Comparison of ENCODE assay signal across 25 cellular contexts in the genomic region with DNA sequence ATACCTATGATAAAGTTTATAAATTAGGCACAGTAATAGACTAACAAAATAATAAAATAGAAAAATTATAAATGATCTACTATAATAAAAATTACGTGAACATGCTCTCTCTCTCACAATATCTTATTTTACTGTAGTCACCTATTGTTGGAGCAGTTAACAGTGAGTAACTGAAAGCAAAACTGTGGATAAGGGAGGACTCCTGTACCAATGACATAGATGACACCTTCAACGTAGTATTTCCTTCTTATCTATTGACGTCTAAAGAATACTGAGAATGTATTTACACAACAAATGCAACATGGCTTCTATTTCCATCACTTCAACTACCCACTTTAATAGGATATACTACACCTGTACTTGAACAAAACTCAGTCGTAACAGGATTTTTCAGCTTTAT. TPM values are rescaled to one million over a fixed set of nuclear protein-coding genes. Genes with fewer than 3 reads are reported as not detected.
DNase-seq lines count a peak whose midpoint lies in the region; ATAC-seq, FAIRE-seq and TF ChIP-seq lines count a peak whose summit lies in the region.
"Had no signal": no experiment of that assay in that cellular context is flagged by ENCODE, and none has a peak within 500 bp of the region (broad histone marks: within the 10 kb centered on the region; RNA-seq: fewer than 3 reads in every experiment).

No MANE protein-coding gene starts in this region.

- no peak overlapping the region for H3K27ac Mint-ChIP-seq in CD4-positive, alpha-beta T cell
- no peak overlapping the region for H3K27ac Mint-ChIP-seq in CD8-positive, alpha-beta T cell
- H3K27ac Mint-ChIP-seq: B cell had no signal

- DNase-seq in CD4-positive, alpha-beta T cell, result no peak
- no peak for DNase-seq in CD8-positive, alpha-beta T cell
- DNase-seq in left lung, result no peak
- no peak for DNase-seq in posterior cingulate gyrus
- no peak for DNase-seq in OCI-M1 (lab: John Stamatoyannopoulos, UW)
- no peak for DNase-seq in ureter (ENCODE audit: low spot score)
- DNase-seq: COR-L47, GDM1, HCEC 1CT, NCI-H1048, NCI-H1417 treated with DMSO at 0.1 percent for 48 hours, NCI-H187, NCI-H2171 treated with DMSO at 0.1 percent for 48 hours, NCI-H345, NCI-H524, NCI-H748 treated with DMSO at 0.1 percent for 48 hours, PC-3, SK-N-SH, SW 1271 had no signal

- peaks cover 5% of the 10 kb centered on the region for H3K4me1 Mint-ChIP-seq in CD4-positive, alpha-beta T cell (ENCODE audit: low read depth)
- peaks cover 3% of the 10 kb centered on the region for H3K4me1 Mint-ChIP-seq in CD8-positive, alpha-beta T cell (ENCODE audit: low read depth)
- H3K4me1 Mint-ChIP-seq: B cell had no signal

- no peaks in the 10 kb centered on the region for H3K9me3 Mint-ChIP-seq in CD4-positive, alpha-beta T cell
- H3K9me3 Mint-ChIP-seq in CD8-positive, alpha-beta T cell, result no peaks in the 10 kb centered on the region

- peaks cover 80% of the 10 kb centered on the region for H3K36me3 Mint-ChIP-seq in CD4-positive, alpha-beta T cell (ENCODE audit: low read depth)
- peaks cover 52% of the 10 kb centered on the region for H3K36me3 Mint-ChIP-seq in CD8-positive, alpha-beta T cell

- POLR2A ChIA-PET in CD4-positive, alpha-beta T cell (lab: Charles Lee), result interaction anchor here (0.7 to 2.0 kb wide), 2 partner anchors 180 to 794 kb away, joined by 3 to 8 read pairs; a partner anchor contains a TSS
- POLR2A ChIA-PET in CD8-positive, alpha-beta T cell (lab: Charles Lee), result interaction anchor here (0.7 kb wide), 1 partner anchor 26 kb away, joined by 3 read pairs; no protein-coding TSS in a partner anchor

- no peak overlapping the region for H3K4me3 ChIP-seq in CD8-positive, alpha-beta T cell (ENCODE audit: low read depth, low read length)
- H3K4me3 ChIP-seq in left lung, result no peak overlapping the region
- H3K4me3 ChIP-seq: GM12878 had no signal

- H3K36me3 ChIP-seq in CD8-positive, alpha-beta T cell (ENCODE audit: insufficient read depth, low read length), result no peaks in the 10 kb centered on the region
- H3K36me3 ChIP-seq in left lung, result peaks cover 0 to 59% of the 10 kb centered on the region in 2 donors

- H3K27ac ChIP-seq in CD4-positive, alpha-beta T cell (ENCODE audit: low read depth, low read length), result no peak overlapping the region
- H3K27ac ChIP-seq in CD8-positive, alpha-beta T cell (ENCODE audit: low read depth, low read length), result no peak overlapping the region
- H3K27ac ChIP-seq in left lung, result peak overlapping the region in 1 of 2 donors; percentile 3
- H3K27ac ChIP-seq: C4-2B, KMS-11 had no signal

- H3K9me3 ChIP-seq in CD4-positive, alpha-beta T cell (ENCODE audit: control insufficient read depth, low read length), result no peaks in the 10 kb centered on the region
- no peaks in the 10 kb centered on the region for H3K9me3 ChIP-seq in CD8-positive, alpha-beta T cell (ENCODE audit: low read length)
- H3K9me3 ChIP-seq in left lung, result no peaks in the 10 kb centered on the region
- H3K9me3 ChIP-seq: SK-N-SH had no signal

- no peaks in the 10 kb centered on the region for H3K4me1 ChIP-seq in CD8-positive, alpha-beta T cell (ENCODE audit: insufficient read depth, low read length)
- H3K4me1 ChIP-seq in left lung, result peaks cover 13 to 14% of the 10 kb centered on the region in 2 donors

- peak; percentile 21 for ATAC-seq in CD4-positive, alpha-beta T cell (ENCODE audit: poor library complexity)
- peak; percentile 63 for ATAC-seq in CD8-positive, alpha-beta T cell
- ATAC-seq in left lung, result peak; percentile 21
- ATAC-seq: GM12878, PC-3 had no signal

- no peaks in the 10 kb centered on the region for H3K27me3 ChIP-seq in CD4-positive, alpha-beta T cell (ENCODE audit: control insufficient read depth, insufficient read depth, low read length)
- H3K27me3 ChIP-seq in CD8-positive, alpha-beta T cell (ENCODE audit: insufficient read depth, low read length), result no peaks in the 10 kb centered on the region
- no peaks in the 10 kb centered on the region for H3K27me3 ChIP-seq in left lung

- peak; percentile 20 for FAIRE-seq in TTC549 (lab: Jason Lieb, UNC)
- FAIRE-seq: GM12878, H1 had no signal

- no peaks in the 10 kb centered on the region for H3K27me3 Mint-ChIP-seq in CD4-positive, alpha-beta T cell
- H3K27me3 Mint-ChIP-seq in CD8-positive, alpha-beta T cell (ENCODE audit: low read depth), result no peaks in the 10 kb centered on the region

- no peak overlapping the region for H3K4me3 Mint-ChIP-seq in CD4-positive, alpha-beta T cell
- no peak overlapping the region for H3K4me3 Mint-ChIP-seq in CD8-positive, alpha-beta T cell
- H3K4me3 Mint-ChIP-seq: B cell had no signal

- CTCF ChIA-PET in CD4-positive, alpha-beta T cell (lab: Charles Lee), result no interaction called here
- CTCF ChIA-PET in CD8-positive, alpha-beta T cell (lab: Charles Lee), result interaction anchor here (0.7 to 3.8 kb wide), 2 partner anchors 10 to 16 kb away, joined by 3 to 26 read pairs; no protein-coding TSS in a partner anchor

- TF ChIP-seq CTCF in CD4-positive, alpha-beta T cell (IDR thresholded peaks at IDR 0.05), result no peak
- TF ChIP-seq CTCF in CD8-positive, alpha-beta T cell (IDR thresholded peaks at IDR 0.05), result no peak
- TF ChIP-seq CTCF in left lung (IDR thresholded peaks at IDR 0.05), result no peak

- intact Hi-C loops in CD4-positive, alpha-beta T cell (cut with DNase I, micrococcal nuclease), result no loop called here
- intact Hi-C loops in CD8-positive, alpha-beta T cell (cut with DNase I, micrococcal nuclease), result no loop called here
- intact Hi-C loops in left lung (cut with DNase I) (no loop called here), posterior cingulate gyrus (cut with DNase I) (no loop called here)

RNA-seq across cellular contexts. Expression of a gene that starts 31.5 kb away (rescaled TPM):
- total RNA-seq in CD4-positive, alpha-beta T cell, result 10 to 100 TPM; 44.9 to 46.5 TPM
- 10 to 100 TPM; 35.0 to 37.6 TPM for total RNA-seq in CD8-positive, alpha-beta T cell
- total RNA-seq in left lung (10 to 100 TPM; 44.2 to 51.6 TPM), ureter (55.2 TPM)
